Comparison of ENCODE assay signal across 8 cellular contexts in genomic region chr6:87968435-87969278, GRCh38.
DNase-seq lines count a peak whose midpoint lies in the region; ATAC-seq, FAIRE-seq and TF ChIP-seq lines count a peak whose summit lies in the region.

No MANE protein-coding gene starts in this region.

- H3K4me3 ChIP-seq in heart left ventricle, result peak overlapping the region; percentile 11 to 40 (median 29)
- no peak overlapping the region for H3K4me3 ChIP-seq in K562
- H3K4me3 ChIP-seq in left lung, result peak overlapping the region; percentile 18
- peak overlapping the region; percentile 34 to 49 for H3K4me3 ChIP-seq in tibial artery

- intact Hi-C loops in heart left ventricle (cut with DNase I) (no loop called here), Right ventricle myocardium superior (cut with DNase I) (no loop called here), K562 (cut with micrococcal nuclease) (no loop called here), left lung (cut with DNase I) (no loop called here), tibial artery (cut with DNase I; ENCODE audit: low total_unique reads) (no loop called here)

- 11 to 13% (median 12%) methylated on average over 26 of the region's 26 CpGs for WGBS in heart left ventricle, 4 donors
- WGBS in K562 (ENCODE audit: insufficient coverage, low coverage, missing lambda C conversion rate), result 3% methylated on average over 26 of the region's 26 CpGs

- POLR2A ChIA-PET in K562 (lab: Yijun Ruan, JAX), result no interaction called here

- ATAC-seq in heart left ventricle (no peak), Right ventricle myocardium superior (ENCODE audit: poor library complexity) (no peak), K562 (peak; percentile 69), left lung (peak; percentile 94)

- no peak for FAIRE-seq in K562 (lab: Jason Lieb, UNC)

- H2AFZ ChIP-seq in K562 (ENCODE audit: low read depth, low read length), result peak overlapping the region; percentile 42; the same call in 1 of the 2 replicates

- TF ChIP-seq CTCF in heart left ventricle (IDR thresholded peaks at IDR 0.05) (no peak), K562 (IDR thresholded peaks at IDR 0.05 in 2 of 3, conservative IDR thresholded peaks at IDR 0.05 in 1 of 3; ENCODE audit: insufficient read depth in 2 of 3, low read depth in 1 of 3, low read length in 3 of 3) (no peak), left lung (IDR thresholded peaks at IDR 0.05) (no peak), tibial artery (IDR thresholded peaks at IDR 0.05) (no peak)

- H3K27me3 ChIP-seq in heart left ventricle, result peaks cover 0 to 53% (median 11%) of the 10 kb centered on the region in 9 donors
- peaks cover 2 to 15% of the 10 kb centered on the region in 2 experiments; a peak in 3 of 5 replicates for H3K27me3 ChIP-seq in K562 (ENCODE audit: control insufficient read depth in 2 of 2, insufficient read depth in 2 of 2, low read length in 2 of 2)
- H3K27me3 ChIP-seq in left lung, result peaks cover 0 to 35% of the 10 kb centered on the region in 2 donors
- no peaks in the 10 kb centered on the region for H3K27me3 ChIP-seq in tibial artery

- in situ Hi-C loops in K562 (cut with MboI), result no loop called here

- no peak for TF ChIP-seq EP300 in K562 (IDR thresholded peaks at IDR 0.05; ENCODE audit: low read length)

- TF ChIP-seq RAD21 in K562 (CRISPR knock-in tag; conservative IDR thresholded peaks at IDR 0.05 in 1 of 2, IDR thresholded peaks at IDR 0.05 in 1 of 2), result no peak

- H3K9me3 ChIP-seq in heart left ventricle, result peaks cover 0 to 4% (median 0%) of the 10 kb centered on the region in 12 donors
- no peaks in the 10 kb centered on the region for H3K9me3 ChIP-seq in K562 (replicated peaks; ENCODE audit: control insufficient read depth, insufficient read depth, low read depth, low read length)
- no peaks in the 10 kb centered on the region for H3K9me3 ChIP-seq in left lung
- no peaks in the 10 kb centered on the region for H3K9me3 ChIP-seq in tibial artery

- no TSS peak for BruUV-seq in K562 (replicated peaks; lab: Mats Ljungman, UMichigan)

- no peak for TF ChIP-seq POLR2A in heart left ventricle (IDR thresholded peaks at IDR 0.05)
- no peak for TF ChIP-seq POLR2A in K562 (conservative IDR thresholded peaks at IDR 0.05)

- peak overlapping the region; percentile 16; the same call in 1 of the 2 replicates for H3K4me2 ChIP-seq in K562 (ENCODE audit: insufficient read depth, low read length)

- H3K36me3 ChIP-seq in heart left ventricle (no peaks in the 10 kb centered on the region), K562 (ENCODE audit: control insufficient read depth, insufficient read depth, low read length) (no peaks in the 10 kb centered on the region), left lung (no peaks in the 10 kb centered on the region), tibial artery (no peaks in the 10 kb centered on the region)

- no peaks in the 10 kb centered on the region for H3K9me1 ChIP-seq in K562 (ENCODE audit: control insufficient read depth, insufficient read depth, low read length)

- H3K79me2 ChIP-seq in K562 (ENCODE audit: control insufficient read depth, insufficient read depth, low read length), result no peaks in the 10 kb centered on the region

- DNase-seq in heart left ventricle (peak in 1 of 5 donors; percentile 43), Right ventricle myocardium superior (no peak), NCI-H1417 (lab: John Stamatoyannopoulos, UW) (peak; percentile 25 to 86 (median 67)), K562 (ENCODE audit: extremely low read depth in 1 of 4, low spot score in 3 of 4) (no peak), left lung (peak; percentile 67 to 75), tibial artery (no peak), NOMO-1 (lab: John Stamatoyannopoulos, UW; ENCODE audit: unreplicated experiment in 2 of 2) (no peak), T-helper 1 cell (no peak)

- H3K4me1 ChIP-seq in heart left ventricle (peaks cover 0 to 10% (median 0%) of the 10 kb centered on the region in 12 donors), K562 (replicated peaks in 1 of 2; ENCODE audit: control insufficient read depth in 2 of 2, insufficient read depth in 2 of 2, low read length in 2 of 2) (no peaks in the 10 kb centered on the region; a peak in 1 of 5 replicates), left lung (no peaks in the 10 kb centered on the region), tibial artery (peaks cover 0 to 16% (median 4%) of the 10 kb centered on the region in 4 donors)

- peaks cover 3% of the 10 kb centered on the region; the same call in 1 of the 2 replicates for H4K20me1 ChIP-seq in K562 (replicated peaks; ENCODE audit: control insufficient read depth, insufficient read depth, low read length)

- CTCF ChIA-PET in K562 (lab: Yijun Ruan, JAX; ENCODE audit: low intra/inter-chr PET ratio), result no interaction called here

- H3K27ac ChIP-seq in heart left ventricle (no peak overlapping the region), K562 (ENCODE audit: extremely low read depth, low read depth, low read length) (no peak overlapping the region), left lung (no peak overlapping the region), tibial artery (no peak overlapping the region)

- no peak overlapping the region for H3K9ac ChIP-seq in K562 (ENCODE audit: insufficient read depth in 1 of 2, low read depth in 2 of 2, low read length in 2 of 2)

TF ChIP-seq in K562, 482 proteins besides CTCF, POLR2A, EP300 and RAD21:
- TF ChIP-seq RBBP5 (IDR thresholded peaks at IDR 0.05; ENCODE audit: borderline replicate concordance, insufficient read depth, low read length, poor library complexity, severe bottlenecking), result no peak
- TF ChIP-seq HNRNPLL (IDR thresholded peaks at IDR 0.05; ENCODE audit: low read depth, low read length, poor library complexity, severe bottlenecking), result peak; percentile 72

Comparison
In these comparisons a context has a peak if more than half of its experiments do, and no peak if none do; other contexts are left out.
1. ATAC-seq: peak in K562 (single experiment) and left lung (single experiment); none in heart left ventricle (0 of 4) and Right ventricle myocardium superior (single experiment).
2. DNase-seq: peak in NCI-H1417 (3 of 3) and left lung (2 of 2); none in Right ventricle myocardium superior (single experiment), K562 (0 of 4), tibial artery (0 of 2), NOMO-1 (0 of 2) and T-helper 1 cell (0 of 5).